Comparison of ENCODE assay signal across 8 cellular contexts in genomic region chr5:44809215-44809955, GRCh38. TPM values are rescaled to one million over a fixed set of nuclear protein-coding genes. Genes with fewer than 3 reads are reported as not detected.
DNase-seq lines count a peak whose midpoint lies in the region; ATAC-seq and TF ChIP-seq lines count a peak whose summit lies in the region.

No MANE protein-coding gene starts in this region.

- ATAC-seq in HG02938 (IDR thresholded peaks at IDR 0.05; ENCODE audit: unreplicated experiment) (peak; percentile 51), activated B cell treated with CpG ODN at 0.5 μM for 24 hours (ENCODE audit: low read depth) (no peak), left lobe of liver (peak; percentile 74)

- H3K4me1 Mint-ChIP-seq in activated B cell treated with CpG ODN at 0.5 μM for 24 hours: peaks cover 34% of the 10 kb centered on the region

- intact Hi-C loops in activated B cell treated with CpG ODN at 0.5 μM for 24 hours (cut with micrococcal nuclease): loop anchor here (2.0 kb wide), 1 partner anchor 1689 kb away; the partner anchor contains the start of gene ZNF131

- no peaks in the 10 kb centered on the region for H3K9me3 Mint-ChIP-seq in activated B cell treated with CpG ODN at 0.5 μM for 24 hours

- CTCF ChIA-PET in activated B cell treated with CpG ODN at 0.5 μM for 24 hours (lab: Charles Lee): no interaction called here

- peaks cover 37% of the 10 kb centered on the region for H3K36me3 Mint-ChIP-seq in activated B cell treated with CpG ODN at 0.5 μM for 24 hours (ENCODE audit: low read depth)

- POLR2A ChIA-PET in activated B cell treated with CpG ODN at 0.5 μM for 24 hours (lab: Charles Lee): interaction anchor here (0.5 to 1.8 kb wide), 4 partner anchors 66 to 1710 kb away, joined by 3 to 7 read pairs (median 3); partner anchors contain the start of gene TMEM267

- H3K4me3 Mint-ChIP-seq in activated B cell treated with CpG ODN at 0.5 μM for 24 hours: peak overlapping the region; percentile 97

- peaks cover 4% of the 10 kb centered on the region for H3K27me3 Mint-ChIP-seq in activated B cell treated with CpG ODN at 0.5 μM for 24 hours

- H3K4me3 ChIP-seq in choroid plexus epithelial cell (ENCODE audit: low read depth, low read length): peak overlapping the region; percentile 98

- no peak for TF ChIP-seq CTCF in activated B cell treated with CpG ODN at 0.5 μM for 24 hours (IDR thresholded peaks at IDR 0.05)
- TF ChIP-seq CTCF in choroid plexus epithelial cell (conservative IDR thresholded peaks at IDR 0.05; ENCODE audit: low read depth, low read length): no peak

- peak; percentile 48 for DNase-seq in SKM-1 treated with dmso at 0.1 percent for 144 hours (lab: John Stamatoyannopoulos, UW; ENCODE audit: unreplicated experiment)
- no peak for DNase-seq in SKM-1 (lab: John Stamatoyannopoulos, UW; ENCODE audit: unreplicated experiment)
- peak; percentile 60 to 84 for DNase-seq in NCI-H2081 (lab: John Stamatoyannopoulos, UW)
- no peak for DNase-seq in activated B cell treated with CpG ODN at 0.5 μM for 24 hours
- DNase-seq in choroid plexus epithelial cell (ENCODE audit: low read depth): peak; percentile 74
- peak; percentile 65 for DNase-seq in left lobe of liver (ENCODE audit: low spot score)
- DNase-seq in stimulated activated CD4-positive, alpha-beta T cell treated with anti-CD3 and anti-CD28 coated beads, Interleukin-2, amount 100 ng/mL, for 48 hours: peak; percentile 17 to 26

- H3K27ac Mint-ChIP-seq in activated B cell treated with CpG ODN at 0.5 μM for 24 hours: peak overlapping the region; percentile 94

RNA-seq across cellular contexts. Expression of gene MRPS30, which starts 0.6 kb away (rescaled TPM):
- total RNA-seq in activated B cell treated with CpG ODN at 0.5 μM for 24 hours (41.4 and 41.8 TPM in 2 replicates), left lobe of liver (27.2 TPM)

Comparison
In these comparisons a context has a peak if more than half of its experiments do, and no peak if none do; other contexts are left out.
1. DNase-seq: peak in SKM-1 treated with dmso at 0.1 percent for 144 hours (single experiment), NCI-H2081 (2 of 2), choroid plexus epithelial cell (single experiment), left lobe of liver (single experiment) and stimulated activated CD4-positive, alpha-beta T cell treated with anti-CD3 and anti-CD28 coated beads, Interleukin-2, amount 100 ng/mL, for 48 hours (2 of 2); none in SKM-1 (single experiment) and activated B cell treated with CpG ODN at 0.5 μM for 24 hours (single experiment).